Comparison of ENCODE assay signal across 1 cellular context in genomic region chr20:64255361-64256281, GRCh38.
TF ChIP-seq lines count a peak whose summit lies in the region.

TSS of gene PCMTD2 (plus strand) at chr20:64255748. CDS start at chr20:64259966, 4,218 bp downstream.

TF ChIP-seq in HepG2, 621 proteins besides CTCF, POLR2A, EP300 and RAD21 (continued from another document and continues in another):
- TF ChIP-seq ZBTB26 (CRISPR knock-in tag; IDR thresholded peaks at IDR 0.05; ENCODE audit: borderline replicate concordance) (no peak; the same call in 1 of the 2 replicates), SATB2 (CRISPR knock-in tag; IDR thresholded peaks at IDR 0.05) (no peak), ZNF562 (CRISPR knock-in tag; IDR thresholded peaks at IDR 0.05; ENCODE audit: borderline replicate concordance) (no peak), FOXK2 (IDR thresholded peaks at IDR 0.05) (peak; percentile 27; the same call in 1 of the 2 replicates), DR1 (CRISPR knock-in tag; IDR thresholded peaks at IDR 0.05) (peak; percentile 75; the same call in 1 of the 2 replicates), GABPB1 (CRISPR knock-in tag; IDR thresholded peaks at IDR 0.05) (peak; percentile 89), SMAD3 (CRISPR knock-in tag; IDR thresholded peaks at IDR 0.05) (peak; percentile 19; the same call in 1 of the 2 replicates), ZNF225 (CRISPR knock-in tag; IDR thresholded peaks at IDR 0.05) (peak; percentile 95), ZZZ3 (CRISPR knock-in tag; IDR thresholded peaks at IDR 0.05; ENCODE audit: borderline replicate concordance) (no peak), ZHX1 (CRISPR knock-in tag; IDR thresholded peaks at IDR 0.05; ENCODE audit: low read depth) (peak; percentile 64; the same call in 1 of the 2 replicates), ZBTB38 (CRISPR knock-in tag; IDR thresholded peaks at IDR 0.05) (peak; percentile 95), GTF3A (CRISPR knock-in tag; conservative IDR thresholded peaks at IDR 0.05) (no peak), ZNF235 (CRISPR knock-in tag; IDR thresholded peaks at IDR 0.05; ENCODE audit: borderline replicate concordance) (peak; percentile 95; the same call in 1 of the 2 replicates), ZNF766 (CRISPR knock-in tag; IDR thresholded peaks at IDR 0.05; ENCODE audit: borderline replicate concordance) (peak; percentile 14; the same call in 1 of the 2 replicates), ZNF232 (CRISPR knock-in tag; IDR thresholded peaks at IDR 0.05; ENCODE audit: borderline replicate concordance) (0 out of 2 replicates have a peak, but pooled peaks have one; percentile 82), ZBTB4 (CRISPR knock-in tag; IDR thresholded peaks at IDR 0.05; ENCODE audit: borderline replicate concordance) (no peak), ZNF773 (CRISPR knock-in tag; IDR thresholded peaks at IDR 0.05; ENCODE audit: borderline replicate concordance) (no peak), ZNF530 (CRISPR knock-in tag; IDR thresholded peaks at IDR 0.05; ENCODE audit: low read depth) (no peak), HOXD1 (CRISPR knock-in tag; IDR thresholded peaks at IDR 0.05) (peak; percentile 36; the same call in 1 of the 2 replicates), ZNF616 (CRISPR knock-in tag; IDR thresholded peaks at IDR 0.05; ENCODE audit: low read depth) (no peak; the same call in none of the 2 replicates), ZNF276 (CRISPR knock-in tag; IDR thresholded peaks at IDR 0.05; ENCODE audit: low read depth) (peak; percentile 88), ZNF24 (IDR thresholded peaks at IDR 0.05) (no peak), JDP2 (CRISPR knock-in tag; IDR thresholded peaks at IDR 0.05; ENCODE audit: borderline replicate concordance) (no peak; the same call in 1 of the 2 replicates), PHF5A (CRISPR knock-in tag; IDR thresholded peaks at IDR 0.05; ENCODE audit: low read depth, unreplicated experiment) (no peak), ATF1 (CRISPR knock-in tag; IDR thresholded peaks at IDR 0.05) (no peak), ARNT (IDR thresholded peaks at IDR 0.05) (no peak), ZNF672 (CRISPR knock-in tag; IDR thresholded peaks at IDR 0.05) (no peak), RBM39 (IDR thresholded peaks at IDR 0.05; ENCODE audit: low read depth, low read length, poor library complexity, severe bottlenecking) (no peak), ZMAT3 (CRISPR knock-in tag; conservative IDR thresholded peaks at IDR 0.05) (peak; percentile 89), NKX3-1 (CRISPR knock-in tag; IDR thresholded peaks at IDR 0.05) (peak; percentile 51; the same call in 1 of the 2 replicates), ZNF136 (CRISPR knock-in tag; IDR thresholded peaks at IDR 0.05; ENCODE audit: low read depth) (no peak), ZNF619 (CRISPR knock-in tag; IDR thresholded peaks at IDR 0.05) (peak; percentile 96), ZNF264 (CRISPR knock-in tag; IDR thresholded peaks at IDR 0.05) (no peak), ZNF367 (CRISPR knock-in tag; IDR thresholded peaks at IDR 0.05; ENCODE audit: borderline replicate concordance) (no peak), FOXM1 (CRISPR knock-in tag; IDR thresholded peaks at IDR 0.05) (no peak), ZNF691 (CRISPR knock-in tag; IDR thresholded peaks at IDR 0.05; ENCODE audit: borderline replicate concordance, low read depth) (peak; percentile 96), JARID2 (CRISPR knock-in tag; IDR thresholded peaks at IDR 0.05; ENCODE audit: insufficient replicate concordance) (no peak), RNF2 (conservative IDR thresholded peaks at IDR 0.05; ENCODE audit: low read depth) (peak; percentile 98), FUBP1 (CRISPR knock-in tag; IDR thresholded peaks at IDR 0.05; ENCODE audit: borderline replicate concordance) (no peak), ZNF776 (CRISPR knock-in tag; IDR thresholded peaks at IDR 0.05) (peak; percentile 99), DRAP1 (CRISPR knock-in tag; IDR thresholded peaks at IDR 0.05) (peak; percentile 96), MAFG (CRISPR knock-in tag; IDR thresholded peaks at IDR 0.05) (no peak; the same call in 1 of the 2 replicates), ZNF280B (CRISPR knock-in tag; IDR thresholded peaks at IDR 0.05; ENCODE audit: borderline replicate concordance) (no peak; the same call in 1 of the 2 replicates), CREM (IDR thresholded peaks at IDR 0.05) (no peak), CREM (CRISPR knock-in tag; IDR thresholded peaks at IDR 0.05) (no peak), FOXO4 (CRISPR knock-in tag; conservative IDR thresholded peaks at IDR 0.05) (no peak), FOXP4 (CRISPR knock-in tag; IDR thresholded peaks at IDR 0.05) (peak; percentile 36; the same call in 1 of the 2 replicates), EZH2 (conservative IDR thresholded peaks at IDR 0.05; ENCODE audit: low read depth, low read length) (no peak), SIN3A (IDR thresholded peaks at IDR 0.05; ENCODE audit: borderline replicate concordance, low read depth, low read length) (peak; percentile 61; the same call in 1 of the 2 replicates), NCOA5 (CRISPR knock-in tag; IDR thresholded peaks at IDR 0.05) (no peak), PHF21A (CRISPR knock-in tag; IDR thresholded peaks at IDR 0.05) (no peak; the same call in 1 of the 2 replicates), ZNF543 (CRISPR knock-in tag; IDR thresholded peaks at IDR 0.05) (peak; percentile 92; the same call in 1 of the 2 replicates)
